In the genomic region with DNA sequence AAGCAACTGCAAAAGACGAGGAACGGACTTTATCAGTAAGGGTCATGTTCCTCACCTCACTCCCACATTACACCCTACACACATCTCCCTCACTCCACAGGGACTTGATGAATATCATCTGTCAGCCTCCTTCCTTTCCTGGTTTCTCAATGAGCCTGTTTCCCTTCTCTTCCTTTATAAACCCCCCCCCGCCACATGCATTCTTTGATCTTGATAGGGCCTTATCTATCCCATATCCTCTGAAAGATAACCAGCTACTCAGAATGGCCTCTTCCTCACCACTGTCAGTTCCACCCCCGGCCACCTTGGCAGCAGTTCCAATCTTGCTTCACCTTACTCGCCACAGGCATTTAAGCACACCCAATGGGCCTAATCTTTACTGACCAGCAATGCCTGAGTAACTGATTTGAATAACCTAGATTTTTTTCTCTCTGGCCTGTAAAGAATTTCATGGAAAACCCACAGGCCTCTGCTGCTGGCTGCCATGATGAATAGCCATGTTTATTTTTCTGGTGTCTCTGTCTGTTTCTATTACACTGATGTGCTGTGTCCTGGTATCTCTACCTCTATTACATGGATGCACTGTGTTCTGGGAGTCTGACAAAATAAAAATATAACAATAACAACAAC, we compare ENCODE assay signal across 14 cellular contexts.
A peak's percentile ranks its signal among the peaks of the same experiment; 100 is the strongest.
DNase-seq lines count a peak whose midpoint lies in the region; TF ChIP-seq lines count a peak whose summit lies in the region.
"Had no signal": no experiment of that assay in that cellular context is flagged by ENCODE, and none has a peak within 500 bp of the region (broad histone marks: within the 10 kb centered on the region; RNA-seq: fewer than 3 reads in every experiment).

No MANE protein-coding gene starts in this region.

- 68 to 86% methylated on average over 5 of the region's 5 CpGs for WGBS in lower leg skin, 2 donors

- no peaks in the 10 kb centered on the region for H3K9me3 ChIP-seq in Caco-2
- H3K9me3 ChIP-seq: BLaER1, Peyer's patch had no signal

- peaks cover 30% of the 10 kb centered on the region for H3K4me1 ChIP-seq in Caco-2
- H3K4me1 ChIP-seq: BLaER1, Peyer's patch had no signal

- POLR2A ChIA-PET in Caco-2 (lab: Charles Lee), result interaction anchor here (0.6 kb wide), 1 partner anchor 171 kb away, joined by 10 read pairs; no protein-coding TSS in a partner anchor

- H3K9me3 Mint-ChIP-seq in Caco-2 (ENCODE audit: unreplicated experiment), result no peaks in the 10 kb centered on the region
- H3K9me3 Mint-ChIP-seq: neural crest cell had no signal

- DNase-seq in Caco-2 (peak; percentile 75 to 91), LHCN-M2 (ENCODE audit: low read depth) (peak; percentile 28), astrocyte of the hippocampus (ENCODE audit: low read depth, low spot score) (peak; percentile 70), kidney glomerular epithelial cell (lab: John Stamatoyannopoulos, UW) (peak; percentile 39), lower leg skin (ENCODE audit: low spot score in 2 of 2) (no peak), hippocampal formation (lab: John Stamatoyannopoulos, UW) (no peak), cerebellar nuclear complex (lab: John Stamatoyannopoulos, UW) (no peak)
- DNase-seq in activated CD4-positive, alpha-beta T cell treated with anti-CD3 and anti-CD28 coated beads for 48 hours, result no peak
- DNase-seq: activated CD8-positive, alpha-beta memory T cell treated with anti-CD3 and anti-CD28 coated beads, Interleukin-2, amount 50 U/mL, for 48 hours; anterior cingulate cortex; NCI-H2171 treated with DMSO at 0.1 percent for 48 hours; Peyer's patch had no signal

- no peak overlapping the region for H3K4me3 ChIP-seq in Caco-2 (ENCODE audit: low read depth, low read length)
- H3K4me3 ChIP-seq in lower leg skin (ENCODE audit: low read depth, poor library complexity, severe bottlenecking), result no peak overlapping the region
- H3K4me3 ChIP-seq: BLaER1, Peyer's patch had no signal

- CTCF ChIA-PET in Caco-2 (lab: Charles Lee), result no interaction called here

- no peaks in the 10 kb centered on the region for H3K36me3 Mint-ChIP-seq in Caco-2 (ENCODE audit: insufficient read depth, unreplicated experiment)

- H3K27ac Mint-ChIP-seq in Caco-2 (ENCODE audit: unreplicated experiment), result peak overlapping the region; percentile 74

- BruUV-seq in Caco-2 (replicated peaks; lab: Mats Ljungman, UMichigan), result no TSS peak

- TF ChIP-seq CTCF in Caco-2 (IDR thresholded peaks at IDR 0.05; ENCODE audit: insufficient read depth in 1 of 2, low read depth in 1 of 2, low read length in 1 of 2, severe bottlenecking in 1 of 2, unreplicated experiment in 1 of 2) (no peak), lower leg skin (IDR thresholded peaks at IDR 0.05) (no peak)

- H3K4me1 Mint-ChIP-seq in Caco-2 (ENCODE audit: low read depth, unreplicated experiment), result peaks cover 33% of the 10 kb centered on the region

- H3K4me3 Mint-ChIP-seq in Caco-2 (ENCODE audit: unreplicated experiment), result peak overlapping the region; percentile 0
- H3K4me3 Mint-ChIP-seq: neural crest cell had no signal

- intact Hi-C loops in Caco-2 (cut with micrococcal nuclease; ENCODE audit: unreplicated experiment) (loop anchor here (1.0 to 5.0 kb wide), 3 partner anchors 49 to 271 kb away; no protein-coding TSS in a partner anchor), lower leg skin (cut with DNase I; ENCODE audit: low total_unique reads) (no loop called here)

- H3K36me3 ChIP-seq in Caco-2 (ENCODE audit: control insufficient read depth, insufficient read depth, low read length), result no peaks in the 10 kb centered on the region
- H3K36me3 ChIP-seq: BLaER1, Peyer's patch had no signal

- no peak for TF ChIP-seq POLR2A in lower leg skin (IDR thresholded peaks at IDR 0.05)

- no peaks in the 10 kb centered on the region for H3K27me3 ChIP-seq in Caco-2 (replicated peaks; ENCODE audit: control insufficient read depth, insufficient read depth, low read length)
- H3K27me3 ChIP-seq: BLaER1, Peyer's patch had no signal

- no peaks in the 10 kb centered on the region for H3K27me3 Mint-ChIP-seq in Caco-2 (ENCODE audit: insufficient read depth, unreplicated experiment)

Comparison
In these comparisons a context has a peak if more than half of its experiments do, and no peak if none do; other contexts are left out.
1. DNase-seq: peak in Caco-2 (2 of 2), LHCN-M2 (single experiment), astrocyte of the hippocampus (single experiment) and kidney glomerular epithelial cell (single experiment); none in lower leg skin (0 of 2), hippocampal formation (0 of 2), cerebellar nuclear complex (0 of 2) and activated CD4-positive, alpha-beta T cell treated with anti-CD3 and anti-CD28 coated beads for 48 hours (single experiment).